9 cellular contexts compared by ENCODE assay signal in genomic region chr9:136537896-136538598, GRCh38. TPM values are rescaled to one million over a fixed set of nuclear protein-coding genes. Genes with fewer than 3 reads are reported as not detected.
DNase-seq lines count a peak whose midpoint lies in the region; ATAC-seq and TF ChIP-seq lines count a peak whose summit lies in the region.
"Had no signal": no experiment of that assay in that cellular context is flagged by ENCODE, and none has a peak within 500 bp of the region (broad histone marks: within the 10 kb centered on the region; RNA-seq: fewer than 3 reads in every experiment).

No MANE protein-coding gene starts in this region.

- H2AFZ ChIP-seq in IMR-90 (replicated peaks; ENCODE audit: low read length, poor library complexity), result no peak overlapping the region

- H3K4me1 Mint-ChIP-seq in naive thymus-derived CD8-positive, alpha-beta T cell, result peaks cover 21 to 77% (median 62%) of the 10 kb centered on the region in 4 donors

- CTCF ChIA-PET in IMR-90 (lab: Yijun Ruan, JAX), result no interaction called here

- peaks cover 0 to 7% (median 0%) of the 10 kb centered on the region in 3 donors for H3K36me3 Mint-ChIP-seq in naive thymus-derived CD8-positive, alpha-beta T cell

- no peak for TF ChIP-seq CTCF in IMR-90 (conservative IDR thresholded peaks at IDR 0.05; ENCODE audit: low read depth, low read length)

- no peak overlapping the region for H3K56ac ChIP-seq in IMR-90 (ENCODE audit: extremely low read depth, insufficient read depth, low read length)

- intact Hi-C loops in IMR-90 (cut with micrococcal nuclease), result no loop called here

- dilution Hi-C loops in IMR-90 (cut with HindIII; ENCODE audit: low sequenced_read_pairs, unreplicated experiment), result no loop called here

- peak overlapping the region in 9 of 10 donors; percentile 80 to 98 (median 96) for H3K27ac Mint-ChIP-seq in naive thymus-derived CD8-positive, alpha-beta T cell

- no TSS peak for BruUV-seq in IMR-90 (replicated peaks; lab: Mats Ljungman, UMichigan)

- H2BK5ac ChIP-seq in IMR-90 (ENCODE audit: low read depth, low read length, poor library complexity, severe bottlenecking), result peak overlapping the region; percentile 34

- no peaks in the 10 kb centered on the region for H3K9me3 Mint-ChIP-seq in naive thymus-derived CD8-positive, alpha-beta T cell

- no peak overlapping the region; the same call in 1 of the 2 replicates for H2AK5ac ChIP-seq in IMR-90 (ENCODE audit: low read depth, low read length)

- peaks cover 90% of the 10 kb centered on the region for H3K4me1 ChIP-seq in BLaER1
- H3K4me1 ChIP-seq in IMR-90 (ENCODE audit: control insufficient read depth, insufficient read depth, low read length), result 0 out of 2 replicates have a peak, but pooled peaks cover 2% of the 10 kb centered on the region

- H3K27ac ChIP-seq in BLaER1 (peak overlapping the region; percentile 59), IMR-90 (ENCODE audit: insufficient read depth, low read length) (no peak overlapping the region), caudate nucleus (ENCODE audit: low read depth, low read length) (peak overlapping the region; percentile 82)

- H3K4me3 ChIP-seq in BLaER1 (peak overlapping the region; percentile 50), IMR-90 (ENCODE audit: insufficient read depth, low read depth, low read length) (no peak overlapping the region)

- peak; percentile 75 for ATAC-seq in IMR-90 (ENCODE audit: low read depth)
- ATAC-seq in naive thymus-derived CD8-positive, alpha-beta T cell, result no peak
- no peak for ATAC-seq in HG02763 (IDR thresholded peaks at IDR 0.05; ENCODE audit: unreplicated experiment)
- no peak for ATAC-seq in SK-N-SH treated with all-trans-retinoic acid at 6 μM for 48 hours
- ATAC-seq in GM21786 (IDR thresholded peaks at IDR 0.05; ENCODE audit: unreplicated experiment), result no peak
- no peak for ATAC-seq in GM19023 (IDR thresholded peaks at IDR 0.05; ENCODE audit: unreplicated experiment)

- H4K20me1 ChIP-seq in BLaER1 (peaks cover 96% of the 10 kb centered on the region), IMR-90 (ENCODE audit: insufficient read depth, low read length) (peaks cover 71% of the 10 kb centered on the region)

- H3K4me3 Mint-ChIP-seq in naive thymus-derived CD8-positive, alpha-beta T cell, result peak overlapping the region; percentile 80 to 99 (median 92)

- no peak overlapping the region for H3K4ac ChIP-seq in IMR-90 (ENCODE audit: low read depth, low read length)

- no peak overlapping the region; the same call in 1 of the 2 replicates for H2BK20ac ChIP-seq in IMR-90 (ENCODE audit: low read depth, low read length)

- peaks cover 13 to 80% of the 10 kb centered on the region in 2 experiments for H3K79me1 ChIP-seq in IMR-90 (ENCODE audit: low read depth in 1 of 2, low read length in 2 of 2)

- no peaks in the 10 kb centered on the region for H3K27me3 ChIP-seq in BLaER1
- H3K27me3 ChIP-seq in IMR-90 (ENCODE audit: control insufficient read depth, insufficient read depth, low read length), result no peaks in the 10 kb centered on the region

- H2AK9ac ChIP-seq in IMR-90 (replicated peaks; ENCODE audit: low read depth, low read length, poor library complexity), result peak overlapping the region; percentile 9

- H2BK15ac ChIP-seq in IMR-90 (ENCODE audit: low read depth, low read length), result no peak overlapping the region

- no peaks in the 10 kb centered on the region for H3K9me1 ChIP-seq in IMR-90 (ENCODE audit: insufficient read depth, low read length)

- no peak overlapping the region for H4K8ac ChIP-seq in IMR-90 (ENCODE audit: low read depth in 2 of 2, low read length in 2 of 2)

- peak; percentile 69 for DNase-seq in IMR-90
- no peak for DNase-seq in caudate nucleus (lab: John Stamatoyannopoulos, UW)
- no peak for DNase-seq in naive thymus-derived CD8-positive, alpha-beta T cell
- DNase-seq: NCI-H524 treated with DMSO at 0.1 percent for 48 hours had no signal

- in situ Hi-C loops in IMR-90 (cut with MboI; ENCODE audit: low sequenced_read_pairs), result no loop called here

- 89% methylated on average over 13 of the region's 21 CpGs; no CpG with 5 or more reads in 1 of the 2 experiments for WGBS in IMR-90 (ENCODE audit: extremely low coverage in 2 of 2, insufficient read length in 1 of 2), 2 experiments

- no peak for TF ChIP-seq POLR2A in IMR-90 (IDR thresholded peaks at IDR 0.05; ENCODE audit: low read depth, low read length)

- H3K14ac ChIP-seq in IMR-90 (replicated peaks; ENCODE audit: low read depth, low read length), result no peak overlapping the region

- H3K9me3 ChIP-seq in BLaER1 (no peaks in the 10 kb centered on the region), IMR-90 (ENCODE audit: control insufficient read depth, insufficient read depth, low read length) (no peaks in the 10 kb centered on the region)

- H4K91ac ChIP-seq in IMR-90 (ENCODE audit: insufficient read depth, low read depth, low read length), result no peak overlapping the region

- H3K18ac ChIP-seq in IMR-90 (ENCODE audit: low read depth, low read length), result no peak overlapping the region

- no peaks in the 10 kb centered on the region for H3K27me3 Mint-ChIP-seq in naive thymus-derived CD8-positive, alpha-beta T cell

- POLR2A ChIA-PET in IMR-90 (lab: Charles Lee; ENCODE audit: unreplicated experiment), result no interaction called here
- POLR2A ChIA-PET in naive thymus-derived CD8-positive, alpha-beta T cell (lab: Charles Lee), result interaction anchor here (0.7 to 4.1 kb wide), 14 partner anchors 8 to 406 kb away, joined by 3 to 30 read pairs (median 8); partner anchors contain the start of genes C8G, FBXW5 and NOTCH1

- H3K23ac ChIP-seq in IMR-90 (ENCODE audit: low read depth, low read length), result no peak overlapping the region

- H3K9ac ChIP-seq in BLaER1 (peak overlapping the region; percentile 57; the same call in 1 of the 2 replicates), IMR-90 (ENCODE audit: low read depth, low read length) (no peak overlapping the region)

- no peak for TF ChIP-seq RAD21 in IMR-90 (IDR thresholded peaks at IDR 0.05; ENCODE audit: low read length)

- peak overlapping the region; percentile 94 for H3K4me2 ChIP-seq in BLaER1
- H3K4me2 ChIP-seq in IMR-90 (ENCODE audit: low read depth, low read length), result no peak overlapping the region

- no peak overlapping the region for H2BK120ac ChIP-seq in IMR-90 (ENCODE audit: low read depth, low read length)

- H3K36me3 ChIP-seq in BLaER1, result peaks cover 46% of the 10 kb centered on the region
- peaks cover 30% of the 10 kb centered on the region; the same call in 1 of the 2 replicates for H3K36me3 ChIP-seq in IMR-90 (ENCODE audit: control insufficient read depth, insufficient read depth, low read length)

- H4K5ac ChIP-seq in IMR-90 (ENCODE audit: low read depth, low read length), result no peak overlapping the region

TF ChIP-seq in IMR-90, 13 proteins besides CTCF, POLR2A, EP300 and RAD21:
- TF ChIP-seq CHD1 (IDR thresholded peaks at IDR 0.05; ENCODE audit: low read depth, low read length) (no peak), RCOR1 (IDR thresholded peaks at IDR 0.05; ENCODE audit: insufficient replicate concordance, low read length) (no peak), CEBPB (IDR thresholded peaks at IDR 0.05; ENCODE audit: low read depth, low read length) (0 out of 2 replicates have a peak, but pooled peaks have one; percentile 1), MAFK (IDR thresholded peaks at IDR 0.05; ENCODE audit: low read depth, low read length) (no peak), NFE2L2 (IDR thresholded peaks at IDR 0.05; ENCODE audit: low read depth, low read length) (no peak)

TF ChIP-seq in SK-N-SH treated with all-trans-retinoic acid at 6 μM for 48 hours, 23 proteins besides CTCF, POLR2A, EP300 and RAD21:
- TF ChIP-seq GLIS3 (CRISPR knock-in tag; IDR thresholded peaks at IDR 0.05) (no peak), ARNTL (CRISPR knock-in tag; IDR thresholded peaks at IDR 0.05; ENCODE audit: borderline replicate concordance, low read depth) (no peak), TOX (CRISPR knock-in tag; IDR thresholded peaks at IDR 0.05; ENCODE audit: borderline replicate concordance) (no peak), ISL1 (CRISPR knock-in tag; IDR thresholded peaks at IDR 0.05) (no peak)

RNA-seq across cellular contexts. Expression of gene NOTCH1, which starts 7.8 kb away (rescaled TPM):
- total RNA-seq in IMR-90 (2012; rRNA removed), result 1.8 and 2.5 TPM in 2 replicates
- polyA plus RNA-seq in IMR-90 (2012; rRNA removed), result 6.0 and 6.9 TPM in 2 replicates
- polyA plus RNA-seq in IMR-90 (2012; cell fraction: cytosol; rRNA removed), result 4.0 and 8.0 TPM in 2 replicates
- polyA plus RNA-seq in IMR-90 (2012; cell fraction: nucleus; rRNA removed; ENCODE audit: low replicate concordance), result 19.2 and 42.7 TPM in 2 replicates
- 10 to 100 TPM; 76.2 to 84.3 TPM for total RNA-seq in naive thymus-derived CD8-positive, alpha-beta T cell
- polyA plus RNA-seq in naive thymus-derived CD8-positive, alpha-beta T cell, result 1 to 10 TPM; 1.3 to 5.9 (median 1.6) TPM

RNA-seq across cellular contexts. Expression of gene SEC16A, which starts 55.2 kb away (rescaled TPM):
- total RNA-seq in IMR-90 (2012; rRNA removed), result 12.2 and 12.8 TPM in 2 replicates
- polyA plus RNA-seq in IMR-90 (2012; rRNA removed), result 42.2 and 48.1 TPM in 2 replicates
- polyA plus RNA-seq in IMR-90 (2012; cell fraction: cytosol; rRNA removed), result 26.9 and 29.1 TPM in 2 replicates
- polyA plus RNA-seq in IMR-90 (2012; cell fraction: nucleus; rRNA removed; ENCODE audit: low replicate concordance), result 106 and 130 TPM in 2 replicates
- total RNA-seq in naive thymus-derived CD8-positive, alpha-beta T cell, result 10 to 100 TPM; 83.4 to 84.8 TPM
- 10 to 100 TPM; 14.2 to 35.8 (median 26.2) TPM for polyA plus RNA-seq in naive thymus-derived CD8-positive, alpha-beta T cell

Comparison
In these comparisons a context has a peak if more than half of its experiments do, and no peak if none do; other contexts are left out.
1. RNA of gene NOTCH1, which starts 7.8 kb away (total RNA-seq): 76.2 to 84.3 TPM in naive thymus-derived CD8-positive, alpha-beta T cell; 1.8 to 2.5 TPM in IMR-90; every median in the first group is over 10 times any median in the second.